ENCODE assay signal across 20 cellular contexts in genomic region chr1:214952648-214953047, GRCh38.
DNase-seq lines count a peak whose midpoint lies in the region; ATAC-seq and TF ChIP-seq lines count a peak whose summit lies in the region.
"Had no signal": no experiment of that assay in that cellular context is flagged by ENCODE, and none has a peak within 500 bp of the region (broad histone marks: within the 10 kb centered on the region; RNA-seq: fewer than 3 reads in every experiment).

No MANE protein-coding gene starts in this region.

- no peak overlapping the region for H3K27ac ChIP-seq in neural progenitor cell
- H3K27ac ChIP-seq: brain microvascular endothelial cell, SJSA1, skin epidermis, suprapubic skin had no signal

- H3K9ac ChIP-seq in neural progenitor cell: no peak overlapping the region

- no peaks in the 10 kb centered on the region for H3K79me2 ChIP-seq in neural progenitor cell (ENCODE audit: low read depth)

- H3K27me3 Mint-ChIP-seq in chondrocyte (ENCODE audit: low read depth): no peaks in the 10 kb centered on the region
- H3K27me3 Mint-ChIP-seq in neural progenitor cell (ENCODE audit: insufficient read depth, low read depth): peaks cover 2% of the 10 kb centered on the region
- H3K27me3 Mint-ChIP-seq in activated naive CD8-positive, alpha-beta T cell treated with anti-CD3 and anti-CD28 coated beads for 36 hours: peaks cover 8% of the 10 kb centered on the region
- H3K27me3 Mint-ChIP-seq: B cell; natural killer cell treated with Interleukin-12 subunit alpha and Interleukin-12 subunit beta and Interleukin-15 and Interleukin-18, amount 100 ng/mL, for 72 hours had no signal

- no peaks in the 10 kb centered on the region for H3F3A ChIP-seq in neural progenitor cell (ENCODE audit: low read depth)

- TF ChIP-seq CTCF in GM12873 (IDR thresholded peaks at IDR 0.05; ENCODE audit: insufficient read depth, low read depth, low read length, missing control alignments) (peak; percentile 4), LNCAP (IDR thresholded peaks at IDR 0.05) (peak; percentile 46), chondrocyte (IDR thresholded peaks at IDR 0.05) (peak; percentile 23), neural progenitor cell (IDR thresholded peaks at IDR 0.05) (peak; percentile 51)

- no peak for ATAC-seq in Right ventricle myocardium inferior
- ATAC-seq: activated CD4-positive, CD25-positive, alpha-beta regulatory T cell treated with anti-CD3 and anti-CD28 coated beads, Interleukin-2, amount 50 U/mL, for 24 hours; esophagus mucosa; natural killer cell treated with Interleukin-12 subunit alpha and Interleukin-12 subunit beta and Interleukin-15 and Interleukin-18, amount 100 ng/mL, for 72 hours had no signal

- intact Hi-C loops in Right ventricle myocardium inferior (cut with DNase I): no loop called here

- H3K9me3 ChIP-seq in neural progenitor cell (ENCODE audit: low read depth): no peaks in the 10 kb centered on the region
- H3K9me3 ChIP-seq: SJSA1, suprapubic skin had no signal

- H3K9me3 Mint-ChIP-seq in chondrocyte (ENCODE audit: low read depth) (peaks cover 12% of the 10 kb centered on the region), neural progenitor cell (peaks cover 3% of the 10 kb centered on the region)
- no peaks in the 10 kb centered on the region for H3K9me3 Mint-ChIP-seq in activated naive CD8-positive, alpha-beta T cell treated with anti-CD3 and anti-CD28 coated beads for 36 hours
- H3K9me3 Mint-ChIP-seq: activated naive CD8-positive, alpha-beta T cell treated with anti-CD3 and anti-CD28 coated beads, Interleukin-2, amount 10 ng/mL, durations not matched to agents 7 days and 5 days had no signal

- no peaks in the 10 kb centered on the region for H3K4me1 ChIP-seq in neural progenitor cell
- H3K4me1 ChIP-seq: suprapubic skin had no signal

- no peaks in the 10 kb centered on the region for H4K20me1 ChIP-seq in neural progenitor cell (ENCODE audit: low read depth)

- H3K36me3 ChIP-seq in neural progenitor cell: no peaks in the 10 kb centered on the region
- H3K36me3 ChIP-seq: brain microvascular endothelial cell, SJSA1, suprapubic skin had no signal

- peak overlapping the region; percentile 78 for H2AFZ ChIP-seq in neural progenitor cell (replicated peaks)

- H3K27ac Mint-ChIP-seq in chondrocyte (ENCODE audit: unreplicated experiment) (no peak overlapping the region), neural progenitor cell (no peak overlapping the region)
- H3K27ac Mint-ChIP-seq in activated naive CD8-positive, alpha-beta T cell treated with anti-CD3 and anti-CD28 coated beads for 36 hours: no peak overlapping the region
- H3K27ac Mint-ChIP-seq: activated naive CD8-positive, alpha-beta T cell treated with anti-CD3 and anti-CD28 coated beads, Interleukin-2, amount 10 ng/mL, durations not matched to agents 7 days and 5 days; B cell; natural killer cell treated with Interleukin-12 subunit alpha and Interleukin-12 subunit beta and Interleukin-15 and Interleukin-18, amount 100 ng/mL, for 72 hours had no signal

- H3K27me3 ChIP-seq in neural progenitor cell: no peaks in the 10 kb centered on the region
- H3K27me3 ChIP-seq: brain microvascular endothelial cell, SJSA1, suprapubic skin had no signal

- H3K4me1 Mint-ChIP-seq in chondrocyte (ENCODE audit: low read depth) (peaks cover 10% of the 10 kb centered on the region), neural progenitor cell (peaks cover 1% of the 10 kb centered on the region)
- H3K4me1 Mint-ChIP-seq in activated naive CD8-positive, alpha-beta T cell treated with anti-CD3 and anti-CD28 coated beads for 36 hours: no peaks in the 10 kb centered on the region
- H3K4me1 Mint-ChIP-seq: activated naive CD8-positive, alpha-beta T cell treated with anti-CD3 and anti-CD28 coated beads, Interleukin-2, amount 10 ng/mL, durations not matched to agents 7 days and 5 days; B cell had no signal

- no peak overlapping the region for H3K4me3 ChIP-seq in neural progenitor cell
- H3K4me3 ChIP-seq: SJSA1, skin epidermis, suprapubic skin had no signal

- H3K4me3 Mint-ChIP-seq in chondrocyte (ENCODE audit: unreplicated experiment): no peak overlapping the region
- no peak overlapping the region for H3K4me3 Mint-ChIP-seq in neural progenitor cell
- H3K4me3 Mint-ChIP-seq in activated naive CD8-positive, alpha-beta T cell treated with anti-CD3 and anti-CD28 coated beads for 36 hours: no peak overlapping the region
- H3K4me3 Mint-ChIP-seq: activated naive CD8-positive, alpha-beta T cell treated with anti-CD3 and anti-CD28 coated beads, Interleukin-2, amount 10 ng/mL, durations not matched to agents 7 days and 5 days; B cell; natural killer cell treated with Interleukin-12 subunit alpha and Interleukin-12 subunit beta and Interleukin-15 and Interleukin-18, amount 100 ng/mL, for 72 hours had no signal

- DNase-seq in chondrocyte (ENCODE audit: low spot score): no peak
- peak; percentile 57 for DNase-seq in neural progenitor cell (ENCODE audit: low spot score)
- DNase-seq in activated naive CD8-positive, alpha-beta T cell treated with anti-CD3 and anti-CD28 coated beads for 36 hours: no peak
- DNase-seq in NCI-H1092 treated with DMSO at 0.1 percent for 48 hours (lab: John Stamatoyannopoulos, UW): no peak
- DNase-seq in Right ventricle myocardium inferior (ENCODE audit: missing footprints): no peak
- no peak for DNase-seq in T-helper 1 cell
- DNase-seq: activated naive CD8-positive, alpha-beta T cell treated with anti-CD3 and anti-CD28 coated beads, Interleukin-2, amount 10 ng/mL, durations not matched to agents 7 days and 5 days; brain microvascular endothelial cell; dermis blood vessel endothelial cell; NCI-H187; stimulated activated CD8-positive, alpha-beta memory T cell treated with anti-CD3 and anti-CD28 coated beads, Interleukin-4, amount 100 ng/mL, for 48 hours had no signal

- H3K4me2 ChIP-seq in neural progenitor cell: no peak overlapping the region

- no peaks in the 10 kb centered on the region for H3K36me3 Mint-ChIP-seq in chondrocyte (ENCODE audit: low read depth)
- no peaks in the 10 kb centered on the region for H3K36me3 Mint-ChIP-seq in neural progenitor cell
- H3K36me3 Mint-ChIP-seq in activated naive CD8-positive, alpha-beta T cell treated with anti-CD3 and anti-CD28 coated beads for 36 hours: no peaks in the 10 kb centered on the region
- H3K36me3 Mint-ChIP-seq: activated naive CD8-positive, alpha-beta T cell treated with anti-CD3 and anti-CD28 coated beads, Interleukin-2, amount 10 ng/mL, durations not matched to agents 7 days and 5 days; natural killer cell treated with Interleukin-12 subunit alpha and Interleukin-12 subunit beta and Interleukin-15 and Interleukin-18, amount 100 ng/mL, for 72 hours had no signal
